Comparison of ENCODE assay signal across 14 cellular contexts in genomic region chr5:37975531-37975930, GRCh38.
DNase-seq lines count a peak whose midpoint lies in the region; ATAC-seq and TF ChIP-seq lines count a peak whose summit lies in the region.
"Had no signal": no experiment of that assay in that cellular context is flagged by ENCODE, and none has a peak within 500 bp of the region (broad histone marks: within the 10 kb centered on the region; RNA-seq: fewer than 3 reads in every experiment).

No MANE protein-coding gene starts in this region.

- H3K27me3 ChIP-seq in BJ (ENCODE audit: control insufficient read depth, insufficient read depth, low read length) (no peaks in the 10 kb centered on the region), brain microvascular endothelial cell (replicated peaks) (no peaks in the 10 kb centered on the region)
- H3K27me3 ChIP-seq: BE2C had no signal

- no peak overlapping the region for H3K27ac ChIP-seq in brain microvascular endothelial cell

- TF ChIP-seq CTCF in BJ (IDR thresholded peaks at IDR 0.05; ENCODE audit: insufficient read depth, low read depth, low read length) (no peak), brain microvascular endothelial cell (IDR thresholded peaks at IDR 0.05; ENCODE audit: low read depth, low read length, missing control alignments) (no peak), fibroblast of the aortic adventitia (IDR thresholded peaks at IDR 0.05; ENCODE audit: insufficient read depth, low read length) (no peak)

- ATAC-seq in GM21825 (IDR thresholded peaks at IDR 0.05; ENCODE audit: unreplicated experiment) (no peak), left lobe of liver (no peak)
- ATAC-seq: GM23338 had no signal

- H3K4me3 ChIP-seq in BJ (ENCODE audit: low read depth, low read length) (no peak overlapping the region), brain microvascular endothelial cell (ENCODE audit: low read depth, low read length) (no peak overlapping the region), fibroblast of the aortic adventitia (ENCODE audit: low read depth, low read length) (no peak overlapping the region)
- H3K4me3 ChIP-seq: GM23338 had no signal

- H3K36me3 ChIP-seq in BJ (ENCODE audit: control insufficient read depth, insufficient read depth, low read length) (no peaks in the 10 kb centered on the region), brain microvascular endothelial cell (replicated peaks) (no peaks in the 10 kb centered on the region)
- H3K36me3 ChIP-seq: BE2C had no signal

- CTCF ChIA-PET in BJ (lab: Yijun Ruan, JAX) = no interaction called here

- in situ Hi-C loops in brain microvascular endothelial cell (cut with HindIII; ENCODE audit: low pct_ligation_motif_present, low sequenced_read_pairs) = no loop called here

- DNase-seq in BJ (ENCODE audit: low read depth) (peak; percentile 14), NCI-H226 (peak; percentile 3), brain microvascular endothelial cell (peak; percentile 9), fibroblast of the aortic adventitia (ENCODE audit: low read depth) (peak; percentile 2), NCI-H1048 (lab: John Stamatoyannopoulos, UW) (no peak), left lobe of liver (ENCODE audit: low spot score) (no peak), T-helper 9 cell (no peak)
- DNase-seq: ACHN; BE2C; Caco-2; CD8-positive, alpha-beta memory T cell; H7 had no signal

- POLR2A ChIA-PET in BJ (lab: Charles Lee) = interaction anchor here (0.5 kb wide), 1 partner anchor 213 kb away, joined by 3 read pairs; no protein-coding TSS in a partner anchor

Comparison
In these comparisons a context has a peak if more than half of its experiments do, and no peak if none do; other contexts are left out.
1. DNase-seq: peak in BJ (single experiment), NCI-H226 (single experiment), brain microvascular endothelial cell (single experiment) and fibroblast of the aortic adventitia (single experiment); none in NCI-H1048 (single experiment), left lobe of liver (single experiment) and T-helper 9 cell (single experiment).